ENCODE assay signal across 1 cellular context in genomic region chr6:17474289-17474688, GRCh38.
TF ChIP-seq lines count a peak whose summit lies in the region.

No MANE protein-coding gene starts in this region.

TF ChIP-seq in SK-N-SH, 30 proteins besides CTCF, POLR2A, EP300 and RAD21 (continued from another document):
- TF ChIP-seq PBX3 (IDR thresholded peaks at IDR 0.05) (no peak), NFIC (IDR thresholded peaks at IDR 0.05; ENCODE audit: borderline replicate concordance) (no peak), SIN3A (IDR thresholded peaks at IDR 0.05; ENCODE audit: borderline replicate concordance, low read depth, low read length) (no peak), RCOR1 (IDR thresholded peaks at IDR 0.05; ENCODE audit: low read length) (no peak)
